7 cellular contexts compared by ENCODE assay signal in genomic region chr16:68432701-68433100, GRCh38. TPM values are rescaled to one million over a fixed set of nuclear protein-coding genes. Genes with fewer than 3 reads are reported as not detected.
"Had no signal": no experiment of that assay in that cellular context is flagged by ENCODE, and none has a peak within 500 bp of the region (broad histone marks: within the 10 kb centered on the region; RNA-seq: fewer than 3 reads in every experiment).

No MANE protein-coding gene starts in this region.

- ATAC-seq: HepG2, K562 had no signal

- H3K4me3 ChIP-seq: K562 had no signal

- H3K36me3 Mint-ChIP-seq: IgD-negative memory B cell had no signal

- H3K27ac ChIP-seq: HL-60 had no signal

- H3K27ac Mint-ChIP-seq: IgD-negative memory B cell had no signal

- H3K4me3 Mint-ChIP-seq: IgD-negative memory B cell had no signal

- DNase-seq: IMR-90, KBM-7, KG1 had no signal

RNA-seq across cellular contexts. Expression of gene SMPD3, which starts 15.6 kb away (rescaled TPM):
- total RNA-seq: IMR-90 had no signal
